ENCODE assay signal across 8 cellular contexts in genomic region chr12:108129017-108129812, GRCh38. TPM values are rescaled to one million over a fixed set of nuclear protein-coding genes. Genes with fewer than 3 reads are reported as not detected.
DNase-seq lines count a peak whose midpoint lies in the region; ATAC-seq and TF ChIP-seq lines count a peak whose summit lies in the region.

Gene WSCD2, plus strand, starts transcription at chr12:108129288. Its CDS starts 66,545 bp downstream, at chr12:108195833.

- H4K5ac ChIP-seq in H9 (ENCODE audit: insufficient read length, low read depth, low read length), result no peak within 1 kb of the TSS

- H3K79me2 ChIP-seq in H9 (ENCODE audit: insufficient read depth, low read length), result no peaks in the 10 kb centered on the region

- H3K27me3 ChIP-seq in H9 (ENCODE audit: insufficient read depth, low read length) (no peaks in the 10 kb centered on the region; the same call in 1 of the 2 replicates), mesenchymal stem cell (ENCODE audit: control insufficient read depth in 1 of 2, insufficient read depth in 1 of 2, low read length in 2 of 2) (peaks cover 43 to 84% of the 10 kb centered on the region in 2 experiments), thyroid gland (no peaks in the 10 kb centered on the region)

- TF ChIP-seq POLR2A in thyroid gland (IDR thresholded peaks at IDR 0.05) (peak in 1 of 2 donors; percentile 72), GM18505 (IDR thresholded peaks at IDR 0.05; ENCODE audit: borderline replicate concordance, extremely low read depth, insufficient read depth, insufficient read length) (no peak)

- H3K4ac ChIP-seq in H9 (ENCODE audit: low read depth, low read length) (no peak within 1 kb of the TSS), mesenchymal stem cell (ENCODE audit: low read depth in 1 of 2, low read length in 2 of 2) (no peak within 1 kb of the TSS)

- no peaks in the 10 kb centered on the region for H3K36me3 Mint-ChIP-seq in H9 (ENCODE audit: insufficient read depth in 1 of 3, low read depth in 3 of 3)
- no peaks in the 10 kb centered on the region for H3K36me3 Mint-ChIP-seq in endothelial cell (ENCODE audit: low read depth, unreplicated experiment)

- H3K23ac ChIP-seq in H9 (ENCODE audit: insufficient read length, low read depth, low read length) (no peak within 1 kb of the TSS), mesenchymal stem cell (ENCODE audit: low read length in 2 of 2) (no peak within 1 kb of the TSS)

- H3K4me2 ChIP-seq in H9 (ENCODE audit: insufficient read depth, insufficient read length, low read length) (peak within 1 kb of the TSS; percentile 83), mesenchymal stem cell (ENCODE audit: low read length, poor library complexity, severe bottlenecking) (peak within 1 kb of the TSS; percentile 54)

- H3K4me1 Mint-ChIP-seq in H9 (peaks cover 14 to 22% of the 10 kb centered on the region in 2 experiments), endothelial cell (ENCODE audit: unreplicated experiment) (peaks cover 4% of the 10 kb centered on the region)

- H4K20me1 ChIP-seq in H9 (ENCODE audit: control insufficient read depth, insufficient read depth, insufficient read length), result no peaks in the 10 kb centered on the region

- peak; percentile 69 for TF ChIP-seq CTCF in H9 (conservative IDR thresholded peaks at IDR 0.05)
- TF ChIP-seq CTCF in endothelial cell (IDR thresholded peaks at IDR 0.05; ENCODE audit: unreplicated experiment), result no peak
- peak; percentile 29 to 84 (median 71) for TF ChIP-seq CTCF in thyroid gland (IDR thresholded peaks at IDR 0.05)

- 0 out of 2 replicates have a peak, but pooled peaks cover 4% of the 10 kb centered on the region for H3K4me1 ChIP-seq in H9 (ENCODE audit: insufficient read depth, low read length)
- peaks cover 7% of the 10 kb centered on the region for H3K4me1 ChIP-seq in mesenchymal stem cell (ENCODE audit: control insufficient read depth, insufficient read depth, low read depth, low read length)
- H3K4me1 ChIP-seq in thyroid gland, result peaks cover 22 to 29% of the 10 kb centered on the region in 2 donors

- intact Hi-C loops in thyroid gland (cut with DNase I), result loop anchor here (10.0 kb wide), 1 partner anchor 66 kb away; no protein-coding TSS in a partner anchor

- H2AFZ ChIP-seq in H9 (ENCODE audit: low read length), result no peak within 1 kb of the TSS
- H2AFZ ChIP-seq in mesenchymal stem cell (ENCODE audit: low read depth, low read length), result no peak within 1 kb of the TSS

- H3K27ac Mint-ChIP-seq in H9 (no peak within 1 kb of the TSS), endothelial cell (ENCODE audit: unreplicated experiment) (peak within 1 kb of the TSS; percentile 18)

- no peak within 1 kb of the TSS for H3T11ph ChIP-seq in H9 (ENCODE audit: low read length)

- no peak within 1 kb of the TSS for H2BK20ac ChIP-seq in H9 (ENCODE audit: low read depth, low read length, poor library complexity, severe bottlenecking)

- H3K27me3 Mint-ChIP-seq in H9 (ENCODE audit: low read depth) (peaks cover 54% of the 10 kb centered on the region), endothelial cell (ENCODE audit: unreplicated experiment) (peaks cover 7% of the 10 kb centered on the region)

- H3K18ac ChIP-seq in H9 (ENCODE audit: insufficient read length, low read depth, low read length) (no peak within 1 kb of the TSS), mesenchymal stem cell (ENCODE audit: low read depth in 1 of 2, low read length in 2 of 2) (no peak within 1 kb of the TSS)

- peaks cover 5% of the 10 kb centered on the region for H3K23me2 ChIP-seq in H9 (ENCODE audit: insufficient read length, low read depth, low read length, poor library complexity, severe bottlenecking)

- H2BK5ac ChIP-seq in H9 (ENCODE audit: insufficient read length, low read length) (no peak within 1 kb of the TSS), mesenchymal stem cell (ENCODE audit: low read depth, low read length, poor library complexity, severe bottlenecking) (no peak within 1 kb of the TSS)

- H3K27ac ChIP-seq in H9 (ENCODE audit: insufficient read length, low read depth, low read length) (no peak within 1 kb of the TSS), mesenchymal stem cell (ENCODE audit: low read length, poor library complexity, severe bottlenecking) (no peak within 1 kb of the TSS), thyroid gland (peak within 1 kb of the TSS; percentile 80 to 92 (median 89))

- H3K14ac ChIP-seq in H9 (ENCODE audit: insufficient read depth, low read length) (no peak within 1 kb of the TSS; the same call in 1 of the 2 replicates), mesenchymal stem cell (ENCODE audit: low read length in 2 of 2) (no peak within 1 kb of the TSS)

- H3K36me3 ChIP-seq in mesenchymal stem cell (ENCODE audit: control insufficient read depth in 1 of 2, insufficient read depth in 2 of 2, low read depth in 1 of 2, low read length in 2 of 2) (no peaks in the 10 kb centered on the region), thyroid gland (no peaks in the 10 kb centered on the region)

- H2BK12ac ChIP-seq in H9 (ENCODE audit: insufficient read length, low read depth, low read length) (no peak within 1 kb of the TSS), mesenchymal stem cell (ENCODE audit: low read length in 2 of 2) (no peak within 1 kb of the TSS)

- WGBS in H9 (ENCODE audit: extremely low coverage, insufficient read length, low lambda C conversion rate), result no CpG with 5 or more reads among the region's 74 CpGs
- 4% methylated on average over 64 of the region's 74 CpGs for WGBS in mesenchymal stem cell
- 7 to 10% methylated on average over 38 to 43 of the region's 74 CpGs for WGBS in thyroid gland, 2 donors

- H2BK120ac ChIP-seq in H9 (ENCODE audit: low read depth, low read length, poor library complexity, severe bottlenecking) (no peak within 1 kb of the TSS), mesenchymal stem cell (ENCODE audit: low read depth, low read length) (no peak within 1 kb of the TSS)

- H2BK15ac ChIP-seq in H9 (ENCODE audit: low read depth, low read length) (no peak within 1 kb of the TSS; the same call in 1 of the 2 replicates), mesenchymal stem cell (ENCODE audit: low read depth, poor library complexity, severe bottlenecking) (no peak within 1 kb of the TSS)

- H3K56ac ChIP-seq in H9 (ENCODE audit: insufficient read length, low read depth, low read length), result no peak within 1 kb of the TSS

- DNase-seq in ACHN, result peak; percentile 45
- DNase-seq in H9, result peak; percentile 92
- DNase-seq in RKO (ENCODE audit: low spot score), result peak; percentile 56
- peak; percentile 74 for DNase-seq in endothelial cell (ENCODE audit: low spot score)
- DNase-seq in mesenchymal stem cell, result peak; percentile 0
- peak; percentile 93 to 94 for DNase-seq in thyroid gland
- no peak for DNase-seq in activated naive CD4-positive, alpha-beta T cell treated with anti-CD3 and anti-CD28 coated beads, Interleukin-2, amount 50 U/mL, for 16 hours

- H3K4me3 Mint-ChIP-seq in H9, result peak within 1 kb of the TSS; percentile 74 to 83
- H3K4me3 Mint-ChIP-seq in endothelial cell (ENCODE audit: unreplicated experiment), result peak within 1 kb of the TSS; percentile 75

- H3K9me3 ChIP-seq in H9 (ENCODE audit: control insufficient read depth, low read depth, low read length), result no peaks in the 10 kb centered on the region
- H3K9me3 ChIP-seq in mesenchymal stem cell (ENCODE audit: control insufficient read depth, low read length), result no peaks in the 10 kb centered on the region
- H3K9me3 ChIP-seq in thyroid gland, result no peaks in the 10 kb centered on the region

- ATAC-seq in GM18505 (IDR thresholded peaks at IDR 0.05; ENCODE audit: unreplicated experiment), result no peak

- H4K8ac ChIP-seq in H9 (replicated peaks; ENCODE audit: insufficient read length, low read depth, low read length) (no peak within 1 kb of the TSS), mesenchymal stem cell (ENCODE audit: low read length) (no peak within 1 kb of the TSS)

- in situ Hi-C loops in ACHN (cut with HindIII; ENCODE audit: low pct_ligation_motif_present, low pct_unique_long_range_greater_than_20kb, low sequenced_read_pairs), result no loop called here

- H4K91ac ChIP-seq in H9 (ENCODE audit: insufficient read length, low read depth, low read length), result no peak within 1 kb of the TSS
- no peak within 1 kb of the TSS for H4K91ac ChIP-seq in mesenchymal stem cell (ENCODE audit: low read length)

- H3K79me1 ChIP-seq in H9 (ENCODE audit: insufficient read depth, low read depth, low read length, poor library complexity, severe bottlenecking), result no peaks in the 10 kb centered on the region
- H3K79me1 ChIP-seq in mesenchymal stem cell (replicated peaks; ENCODE audit: low read length, poor library complexity, severe bottlenecking), result no peaks in the 10 kb centered on the region

- H3K9me3 Mint-ChIP-seq in H9 (no peaks in the 10 kb centered on the region; a peak in 2 of 5 replicates), endothelial cell (ENCODE audit: unreplicated experiment) (no peaks in the 10 kb centered on the region)

- H2AK5ac ChIP-seq in H9 (ENCODE audit: insufficient read length, low read length), result no peak within 1 kb of the TSS
- no peak within 1 kb of the TSS for H2AK5ac ChIP-seq in mesenchymal stem cell (ENCODE audit: low read length, severe bottlenecking)

- H3K4me3 ChIP-seq in mesenchymal stem cell (ENCODE audit: insufficient read depth in 1 of 2, low read depth in 1 of 2, low read length in 2 of 2), result peak within 1 kb of the TSS; percentile 16 to 63
- H3K4me3 ChIP-seq in thyroid gland (replicated peaks in 1 of 3), result peak within 1 kb of the TSS; percentile 1 to 52 (median 49)

- H3K9ac ChIP-seq in H9 (ENCODE audit: extremely low read depth, insufficient read length, low read length), result no peak within 1 kb of the TSS
- H3K9ac ChIP-seq in mesenchymal stem cell (ENCODE audit: low read length), result no peak within 1 kb of the TSS

RNA-seq across cellular contexts. Expression of gene WSCD2, which starts in this region (rescaled TPM):
- total RNA-seq in H9 (2021) (0.92 and 1.2 TPM in 2 replicates), endothelial cell (ENCODE audit: unreplicated experiment) (not detected), thyroid gland (100 to 1,000 TPM in 1 of 4 donors, 10 to 100 TPM in 3; 35.5 to 117 (median 81.4) TPM)
- polyA plus RNA-seq in mesenchymal stem cell (2013, experiment 1 of 2), result not detected
- not detected for polyA plus RNA-seq in mesenchymal stem cell (2013, experiment 2 of 2)

Comparison
In these comparisons a context has a peak if more than half of its experiments do, and no peak if none do; other contexts are left out.
1. RNA of gene WSCD2 (total RNA-seq): 35.5 to 117 TPM in thyroid gland; 0.92 to 1.2 TPM in H9 and not detected in endothelial cell (single experiment); every median in the first group is over 10 times any median in the second.
2. Peak in DNase-seq in endothelial cell; RNA of the gene not detected or under 1 TPM.
3. H3K27ac ChIP-seq: peak in thyroid gland (3 of 3); none in H9 (single experiment) and mesenchymal stem cell (single experiment).